20 cellular contexts compared by ENCODE assay signal in the genomic region with DNA sequence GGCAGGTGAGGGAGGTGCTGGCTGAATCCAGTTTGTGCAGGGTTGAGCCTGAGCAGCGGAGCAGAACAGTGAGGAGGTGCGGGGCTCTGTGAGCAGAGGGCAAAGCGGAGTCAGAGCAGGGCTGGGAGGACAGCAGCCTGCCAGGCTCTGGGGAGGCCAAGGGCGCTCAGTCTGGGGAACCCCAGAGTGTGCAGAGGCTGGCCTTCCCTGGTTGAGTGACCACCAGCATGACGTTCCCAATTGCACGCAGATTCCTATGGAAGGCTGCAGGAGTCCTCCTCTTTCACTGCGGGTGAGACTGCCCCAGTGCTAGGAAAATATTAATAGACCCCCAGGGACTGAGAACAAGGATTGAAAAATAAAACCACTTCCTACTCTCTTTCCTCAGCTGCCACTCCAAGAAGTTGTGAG. TPM values are rescaled to one million over a fixed set of nuclear protein-coding genes. Genes with fewer than 3 reads are reported as not detected.
DNase-seq lines count a peak whose midpoint lies in the region; ATAC-seq and TF ChIP-seq lines count a peak whose summit lies in the region.
"Had no signal": no experiment of that assay in that cellular context is flagged by ENCODE, and none has a peak within 500 bp of the region (broad histone marks: within the 10 kb centered on the region; RNA-seq: fewer than 3 reads in every experiment).

No MANE protein-coding gene starts in this region.

- peaks cover 0 to 7% (median 0%) of the 10 kb centered on the region in 9 donors for H3K36me3 ChIP-seq in heart right ventricle
- no peaks in the 10 kb centered on the region for H3K36me3 ChIP-seq in thyroid gland
- H3K36me3 ChIP-seq: lower lobe of right lung, upper lobe of left lung had no signal

- no peaks in the 10 kb centered on the region for H3K9me3 Mint-ChIP-seq in neural crest cell

- no peak overlapping the region for H3K4me3 Mint-ChIP-seq in neural crest cell

- TF ChIP-seq POLR2A in thyroid gland (IDR thresholded peaks at IDR 0.05) = no peak

- no peaks in the 10 kb centered on the region for H3K27me3 Mint-ChIP-seq in neural crest cell (ENCODE audit: low read depth)

- H3K27ac ChIP-seq in heart right ventricle = peak overlapping the region; percentile 13 to 99 (median 71)
- H3K27ac ChIP-seq in thyroid gland = peak overlapping the region in 2 of 3 donors; percentile 36 to 54
- H3K27ac ChIP-seq: lower lobe of right lung, RWPE1, upper lobe of left lung had no signal

- H3K9me3 ChIP-seq in heart right ventricle = no peaks in the 10 kb centered on the region
- no peaks in the 10 kb centered on the region for H3K9me3 ChIP-seq in thyroid gland
- H3K9me3 ChIP-seq: lower lobe of right lung, upper lobe of left lung had no signal

- DNase-seq in heart right ventricle = no peak
- no peak for DNase-seq in Right ventricle myocardium superior
- DNase-seq in epithelial cell of proximal tubule (ENCODE audit: low read depth) = peak; percentile 84
- DNase-seq in neural crest cell (ENCODE audit: low read depth, low spot score) = no peak
- peak; percentile 59 to 69 for DNase-seq in thyroid gland
- no peak for DNase-seq in ecto neural progenitor cell (ENCODE audit: low spot score)
- no peak for DNase-seq in NCI-H2081 treated with DMSO at 0.1 percent for 48 hours (lab: John Stamatoyannopoulos, UW)
- DNase-seq: activated CD4-positive, alpha-beta T cell treated with anti-CD3 and anti-CD28 coated beads for 48 hours; activated gamma-delta T cell; amniotic stem cell; foreskin melanocyte; lower lobe of right lung; NCI-H146; NCI-H510A; upper lobe of left lung had no signal

- TF ChIP-seq CTCF in heart right ventricle (IDR thresholded peaks at IDR 0.05) = no peak
- no peak for TF ChIP-seq CTCF in epithelial cell of proximal tubule (conservative IDR thresholded peaks at IDR 0.05; ENCODE audit: low read depth, low read length)
- no peak for TF ChIP-seq CTCF in neural crest cell (conservative IDR thresholded peaks at IDR 0.05)
- no peak for TF ChIP-seq CTCF in thyroid gland (IDR thresholded peaks at IDR 0.05)

- no peaks in the 10 kb centered on the region for H3K27me3 ChIP-seq in heart right ventricle
- no peaks in the 10 kb centered on the region for H3K27me3 ChIP-seq in thyroid gland
- H3K27me3 ChIP-seq: upper lobe of left lung had no signal

- intact Hi-C loops in heart right ventricle (cut with DNase I) = loop anchor here in 1 of 10 donors (5.0 kb wide), 1 partner anchor 36 kb away; no protein-coding TSS in a partner anchor
- intact Hi-C loops in Right ventricle myocardium superior (cut with DNase I) = no loop called here
- intact Hi-C loops in thyroid gland (cut with DNase I) = no loop called here

- ATAC-seq in heart right ventricle (peak in 6 of 8 donors; percentile 8 to 31 (median 20)), Right ventricle myocardium superior (ENCODE audit: poor library complexity) (no peak), GM21360 (IDR thresholded peaks at IDR 0.05; ENCODE audit: unreplicated experiment) (no peak)
- ATAC-seq: lower lobe of right lung had no signal

- peaks cover 23% of the 10 kb centered on the region for H3K4me1 Mint-ChIP-seq in neural crest cell

- H3K36me3 Mint-ChIP-seq in neural crest cell (ENCODE audit: low read depth) = no peaks in the 10 kb centered on the region

- H3K4me1 ChIP-seq in heart right ventricle (peaks cover 46 to 100% (median 90%) of the 10 kb centered on the region in 9 donors), thyroid gland (peaks cover 29 to 50% of the 10 kb centered on the region in 2 donors)

- peak overlapping the region; percentile 30 for H3K27ac Mint-ChIP-seq in neural crest cell (ENCODE audit: unreplicated experiment)

- 68 to 79% methylated on average over 7 of the region's 7 CpGs for WGBS in heart right ventricle, 2 donors
- 54 to 65% methylated on average over 7 of the region's 7 CpGs for WGBS in thyroid gland, 2 donors

- H3K4me3 ChIP-seq in heart right ventricle (no peak overlapping the region), epithelial cell of proximal tubule (ENCODE audit: low read depth, low read length) (peak overlapping the region; percentile 16), thyroid gland (replicated peaks in 1 of 3) (no peak overlapping the region)
- H3K4me3 ChIP-seq: coronary artery, lower lobe of right lung, upper lobe of left lung had no signal

RNA-seq across cellular contexts. Expression of a gene that starts 13.2 kb away (rescaled TPM):
- total RNA-seq in heart right ventricle = 100 to 1,000 TPM; 221 to 381 (median 266) TPM
- 100 to 1,000 TPM in 1 of 2 donors, 10 to 100 TPM in 1; 78.6 to 128 TPM for polyA plus RNA-seq in heart right ventricle
- total RNA-seq in Right ventricle myocardium superior = 368 TPM
- 12.7 and 17.2 TPM in 2 replicates for total RNA-seq in epithelial cell of proximal tubule
- 24.7 and 27.0 TPM in 2 replicates for total RNA-seq in neural crest cell
- 10 to 100 TPM; 55.8 to 92.4 (median 69.6) TPM for total RNA-seq in thyroid gland

RNA-seq across cellular contexts. Expression of a gene that starts 31.9 kb away (rescaled TPM):
- total RNA-seq in heart right ventricle = under 1 TPM in 1 of 10 donors, not detected in 9; 0.44 TPM
- under 1 TPM in 1 of 2 donors, not detected in 1; 0.15 TPM for polyA plus RNA-seq in heart right ventricle
- not detected for total RNA-seq in Right ventricle myocardium superior
- 0.43 TPM in 1 of 2 replicates, not detected in the other for total RNA-seq in epithelial cell of proximal tubule
- 0.79 TPM in 1 of 2 replicates, not detected in the other for total RNA-seq in neural crest cell
- 1 to 10 TPM in 3 of 4 donors, not detected in 1; 1.3 to 2.7 (median 2.6) TPM for total RNA-seq in thyroid gland
- total RNA-seq: A673, myocyte had no signal

Comparison
In these comparisons a context has a peak if more than half of its experiments do, and no peak if none do; other contexts are left out.
1. ATAC-seq: peak in heart right ventricle (6 of 8); none in Right ventricle myocardium superior (single experiment) and GM21360 (single experiment).
2. DNase-seq: peak in epithelial cell of proximal tubule (single experiment) and thyroid gland (2 of 2); none in heart right ventricle (0 of 2), Right ventricle myocardium superior (single experiment), neural crest cell (single experiment), ecto neural progenitor cell (single experiment) and NCI-H2081 treated with DMSO at 0.1 percent for 48 hours (single experiment).